In the genomic region with DNA sequence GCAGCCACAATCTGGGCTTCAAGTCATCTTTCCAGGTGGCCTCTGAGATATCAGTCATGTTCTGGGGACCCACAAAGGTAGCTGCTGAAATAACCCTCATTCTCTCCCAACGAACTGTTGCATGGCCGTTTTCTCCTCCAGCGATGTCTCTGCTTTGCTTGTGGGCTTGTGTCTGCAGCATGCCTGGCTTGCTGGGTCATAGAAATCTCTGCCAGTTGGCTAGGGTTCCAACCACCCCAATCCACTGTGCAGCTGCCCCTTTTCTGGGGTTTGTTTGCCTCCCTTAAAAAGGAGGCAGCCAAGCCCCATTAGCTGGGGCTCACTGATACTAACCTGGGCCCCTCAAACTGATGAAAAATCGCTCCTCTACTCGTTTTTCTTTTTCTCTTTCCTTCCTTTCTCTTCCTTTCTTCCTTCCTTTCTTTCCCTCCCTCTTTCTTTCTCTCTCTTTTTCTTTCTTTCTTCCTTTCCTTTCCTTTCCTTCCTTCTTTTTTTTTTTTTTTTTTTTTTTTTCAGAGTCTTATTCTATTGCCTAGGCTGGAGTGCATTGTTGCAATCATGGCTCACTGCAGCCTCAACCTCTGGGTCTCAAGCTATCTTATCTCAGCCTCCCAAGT, we compare ENCODE assay signal across 1 cellular context.
TF ChIP-seq lines count a peak whose summit lies in the region.

No MANE protein-coding gene starts in this region.

TF ChIP-seq in IMR-90, 13 proteins besides CTCF, POLR2A, EP300 and RAD21 (continued from another document):
- TF ChIP-seq, protein P1, sequence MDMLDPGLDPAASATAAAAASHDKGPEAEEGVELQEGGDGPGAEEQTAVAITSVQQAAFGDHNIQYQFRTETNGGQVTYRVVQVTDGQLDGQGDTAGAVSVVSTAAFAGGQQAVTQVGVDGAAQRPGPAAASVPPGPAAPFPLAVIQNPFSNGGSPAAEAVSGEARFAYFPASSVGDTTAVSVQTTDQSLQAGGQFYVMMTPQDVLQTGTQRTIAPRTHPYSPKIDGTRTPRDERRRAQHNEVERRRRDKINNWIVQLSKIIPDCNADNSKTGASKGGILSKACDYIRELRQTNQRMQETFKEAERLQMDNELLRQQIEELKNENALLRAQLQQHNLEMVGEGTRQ (IDR thresholded peaks at IDR 0.05; ENCODE audit: low read depth, low read length): no peak
- TF ChIP-seq FOS (IDR thresholded peaks at IDR 0.05; ENCODE audit: low read depth, low read length) (no peak), MAZ (IDR thresholded peaks at IDR 0.05; ENCODE audit: borderline replicate concordance, low read depth, low read length) (no peak), BHLHE40 (IDR thresholded peaks at IDR 0.05; ENCODE audit: low read depth, low read length) (no peak), SMC3 (IDR thresholded peaks at IDR 0.05; ENCODE audit: low read depth, low read length) (no peak), RFX5 (IDR thresholded peaks at IDR 0.05; ENCODE audit: low read depth, low read length) (no peak), CEBPB (IDR thresholded peaks at IDR 0.05; ENCODE audit: low read depth, low read length) (no peak), RCOR1 (IDR thresholded peaks at IDR 0.05; ENCODE audit: insufficient replicate concordance, low read length) (no peak), NFE2L2 (IDR thresholded peaks at IDR 0.05; ENCODE audit: low read depth, low read length) (no peak)
- TF ChIP-seq, protein P2, sequence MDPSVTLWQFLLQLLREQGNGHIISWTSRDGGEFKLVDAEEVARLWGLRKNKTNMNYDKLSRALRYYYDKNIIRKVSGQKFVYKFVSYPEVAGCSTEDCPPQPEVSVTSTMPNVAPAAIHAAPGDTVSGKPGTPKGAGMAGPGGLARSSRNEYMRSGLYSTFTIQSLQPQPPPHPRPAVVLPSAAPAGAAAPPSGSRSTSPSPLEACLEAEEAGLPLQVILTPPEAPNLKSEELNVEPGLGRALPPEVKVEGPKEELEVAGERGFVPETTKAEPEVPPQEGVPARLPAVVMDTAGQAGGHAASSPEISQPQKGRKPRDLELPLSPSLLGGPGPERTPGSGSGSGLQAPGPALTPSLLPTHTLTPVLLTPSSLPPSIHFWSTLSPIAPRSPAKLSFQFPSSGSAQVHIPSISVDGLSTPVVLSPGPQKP (IDR thresholded peaks at IDR 0.05; ENCODE audit: borderline replicate concordance, low read depth, low read length): no peak
